ENCODE assay signal across 24 cellular contexts in genomic region chr6:1422290-1422689, GRCh38. TPM values are rescaled to one million over a fixed set of nuclear protein-coding genes. Genes with fewer than 3 reads are reported as not detected.
"Had no signal": no experiment of that assay in that cellular context is flagged by ENCODE, and none has a peak within 500 bp of the region (broad histone marks: within the 10 kb centered on the region; RNA-seq: fewer than 3 reads in every experiment).

No MANE protein-coding gene starts in this region.

- H3K27ac Mint-ChIP-seq: endodermal cell; naive thymus-derived CD8-positive, alpha-beta T cell; stimulated activated memory B cell treated with anti-CD40 and anti-IgM and Interleukin-4, amounts not matched to agents 10 μg/mL and 1 μg/mL and 100 μg/mL, for 72 hours; stimulated activated naive CD8-positive, alpha-beta T cell treated with anti-CD3 and anti-CD28 coated beads, Interleukin-15, Interleukin-2, amounts not matched to agents 100 ng/mL and 50 ng/mL, for 24 hours had no signal

- H3K4me3 ChIP-seq: heart left ventricle, mucosa of descending colon, psoas muscle, right lobe of liver, tibial artery, upper lobe of right lung, vagina had no signal

- H3K4me3 Mint-ChIP-seq: endodermal cell; naive thymus-derived CD8-positive, alpha-beta T cell; stimulated activated memory B cell treated with anti-CD40 and anti-IgM and Interleukin-4, amounts not matched to agents 10 μg/mL and 1 μg/mL and 100 μg/mL, for 72 hours; stimulated activated naive CD8-positive, alpha-beta T cell treated with anti-CD3 and anti-CD28 coated beads, Interleukin-15, Interleukin-2, amounts not matched to agents 100 ng/mL and 50 ng/mL, for 24 hours had no signal

- H3K27me3 ChIP-seq: right lobe of liver, upper lobe of right lung, vagina had no signal

- ATAC-seq: esophagus mucosa; heart left ventricle; mucosa of descending colon; naive thymus-derived CD8-positive, alpha-beta T cell; psoas muscle; right lobe of liver; stimulated activated memory B cell treated with anti-CD40 and anti-IgM and Interleukin-4, amounts not matched to agents 10 μg/mL and 1 μg/mL and 100 μg/mL, for 72 hours; upper lobe of right lung had no signal

- H3K9me3 ChIP-seq: neutrophil, psoas muscle, right lobe of liver, upper lobe of right lung, vagina had no signal

- H3K36me3 ChIP-seq: heart left ventricle, neutrophil, right lobe of liver, tibial artery, upper lobe of right lung, vagina had no signal

- H3K36me3 Mint-ChIP-seq: stimulated activated memory B cell treated with anti-CD40 and anti-IgM and Interleukin-4, amounts not matched to agents 10 μg/mL and 1 μg/mL and 100 μg/mL, for 72 hours had no signal

- H3K27ac ChIP-seq: heart left ventricle, neutrophil, psoas muscle, right lobe of liver, tibial artery, upper lobe of right lung, vagina had no signal

- H3K4me1 ChIP-seq: heart left ventricle, psoas muscle, right lobe of liver, tibial artery, upper lobe of right lung, vagina had no signal

- DNase-seq: effector CD4-positive, alpha-beta T cell; heart left ventricle; hippocampal formation; mesendoderm; mucosa of descending colon; naive thymus-derived CD8-positive, alpha-beta T cell; psoas muscle; retina; right lobe of liver; stimulated activated CD4-positive, alpha-beta T cell treated with anti-CD3 and anti-CD28 coated beads, Interleukin-4, amount 100 ng/mL, for 24 hours; tibial artery; upper lobe of right lung had no signal

RNA-seq across cellular contexts. Expression of gene FOXF2, which starts 32.9 kb away (rescaled TPM):
- total RNA-seq: dermis microvascular lymphatic vessel endothelial cell; endothelial cell of umbilical vein; glomerular endothelial cell; lung microvascular endothelial cell; naive thymus-derived CD8-positive, alpha-beta T cell had no signal
- polyA plus RNA-seq: endothelial cell of umbilical vein; liver; naive thymus-derived CD8-positive, alpha-beta T cell; neural cell had no signal
